Comparison of ENCODE assay signal across 1 cellular context in genomic region chr1:154182342-154183044, GRCh38.
TF ChIP-seq lines count a peak whose summit lies in the region.

No MANE protein-coding gene starts in this region.

TF ChIP-seq in SK-N-SH, 30 proteins besides CTCF, POLR2A, EP300 and RAD21:
- TF ChIP-seq TAF1 (IDR thresholded peaks at IDR 0.05; ENCODE audit: borderline replicate concordance, low read depth, low read length): 0 out of 2 replicates have a peak, but pooled peaks have one; percentile 14
- TF ChIP-seq, protein P1, sequence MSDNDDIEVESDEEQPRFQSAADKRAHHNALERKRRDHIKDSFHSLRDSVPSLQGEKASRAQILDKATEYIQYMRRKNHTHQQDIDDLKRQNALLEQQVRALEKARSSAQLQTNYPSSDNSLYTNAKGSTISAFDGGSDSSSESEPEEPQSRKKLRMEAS (IDR thresholded peaks at IDR 0.05; ENCODE audit: low read depth): peak; percentile 77
- TF ChIP-seq ZBTB33 (IDR thresholded peaks at IDR 0.05; ENCODE audit: borderline replicate concordance, low read depth): no peak
- no peak for TF ChIP-seq MEF2A (IDR thresholded peaks at IDR 0.05; ENCODE audit: borderline replicate concordance, low read depth)
- TF ChIP-seq POLR2AphosphoS5 (IDR thresholded peaks at IDR 0.05; ENCODE audit: low read depth, low read length): no peak
- no peak for TF ChIP-seq ELF1 (IDR thresholded peaks at IDR 0.05)
- TF ChIP-seq FOXM1 (IDR thresholded peaks at IDR 0.05; ENCODE audit: low read depth): no peak
